Comparison of ENCODE assay signal across 2 cellular contexts in genomic region chr18:7117390-7118355, GRCh38.
TF ChIP-seq lines count a peak whose summit lies in the region.

A gene with protein sequence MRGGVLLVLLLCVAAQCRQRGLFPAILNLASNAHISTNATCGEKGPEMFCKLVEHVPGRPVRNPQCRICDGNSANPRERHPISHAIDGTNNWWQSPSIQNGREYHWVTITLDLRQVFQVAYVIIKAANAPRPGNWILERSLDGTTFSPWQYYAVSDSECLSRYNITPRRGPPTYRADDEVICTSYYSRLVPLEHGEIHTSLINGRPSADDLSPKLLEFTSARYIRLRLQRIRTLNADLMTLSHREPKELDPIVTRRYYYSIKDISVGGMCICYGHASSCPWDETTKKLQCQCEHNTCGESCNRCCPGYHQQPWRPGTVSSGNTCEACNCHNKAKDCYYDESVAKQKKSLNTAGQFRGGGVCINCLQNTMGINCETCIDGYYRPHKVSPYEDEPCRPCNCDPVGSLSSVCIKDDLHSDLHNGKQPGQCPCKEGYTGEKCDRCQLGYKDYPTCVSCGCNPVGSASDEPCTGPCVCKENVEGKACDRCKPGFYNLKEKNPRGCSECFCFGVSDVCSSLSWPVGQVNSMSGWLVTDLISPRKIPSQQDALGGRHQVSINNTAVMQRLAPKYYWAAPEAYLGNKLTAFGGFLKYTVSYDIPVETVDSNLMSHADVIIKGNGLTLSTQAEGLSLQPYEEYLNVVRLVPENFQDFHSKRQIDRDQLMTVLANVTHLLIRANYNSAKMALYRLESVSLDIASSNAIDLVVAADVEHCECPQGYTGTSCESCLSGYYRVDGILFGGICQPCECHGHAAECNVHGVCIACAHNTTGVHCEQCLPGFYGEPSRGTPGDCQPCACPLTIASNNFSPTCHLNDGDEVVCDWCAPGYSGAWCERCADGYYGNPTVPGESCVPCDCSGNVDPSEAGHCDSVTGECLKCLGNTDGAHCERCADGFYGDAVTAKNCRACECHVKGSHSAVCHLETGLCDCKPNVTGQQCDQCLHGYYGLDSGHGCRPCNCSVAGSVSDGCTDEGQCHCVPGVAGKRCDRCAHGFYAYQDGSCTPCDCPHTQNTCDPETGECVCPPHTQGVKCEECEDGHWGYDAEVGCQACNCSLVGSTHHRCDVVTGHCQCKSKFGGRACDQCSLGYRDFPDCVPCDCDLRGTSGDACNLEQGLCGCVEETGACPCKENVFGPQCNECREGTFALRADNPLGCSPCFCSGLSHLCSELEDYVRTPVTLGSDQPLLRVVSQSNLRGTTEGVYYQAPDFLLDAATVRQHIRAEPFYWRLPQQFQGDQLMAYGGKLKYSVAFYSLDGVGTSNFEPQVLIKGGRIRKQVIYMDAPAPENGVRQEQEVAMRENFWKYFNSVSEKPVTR (N-terminal part only) (minus strand): TSS chr18:7117797. CDS start chr18:7117720, 77 bp downstream.

TF ChIP-seq in A549, 52 proteins besides CTCF, POLR2A, EP300 and RAD21 (continued from another document):
- TF ChIP-seq, protein P1, sequence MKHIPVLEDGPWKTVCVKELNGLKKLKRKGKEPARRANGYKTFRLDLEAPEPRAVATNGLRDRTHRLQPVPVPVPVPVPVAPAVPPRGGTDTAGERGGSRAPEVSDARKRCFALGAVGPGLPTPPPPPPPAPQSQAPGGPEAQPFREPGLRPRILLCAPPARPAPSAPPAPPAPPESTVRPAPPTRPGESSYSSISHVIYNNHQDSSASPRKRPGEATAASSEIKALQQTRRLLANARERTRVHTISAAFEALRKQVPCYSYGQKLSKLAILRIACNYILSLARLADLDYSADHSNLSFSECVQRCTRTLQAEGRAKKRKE (CRISPR knock-in tag; IDR thresholded peaks at IDR 0.05; ENCODE audit: low read depth) = no peak
- TF ChIP-seq CHD4 (IDR thresholded peaks at IDR 0.05; ENCODE audit: borderline replicate concordance) = no peak
- TF ChIP-seq GATA3 (IDR thresholded peaks at IDR 0.05; ENCODE audit: borderline replicate concordance) = no peak
- TF ChIP-seq, protein P2, sequence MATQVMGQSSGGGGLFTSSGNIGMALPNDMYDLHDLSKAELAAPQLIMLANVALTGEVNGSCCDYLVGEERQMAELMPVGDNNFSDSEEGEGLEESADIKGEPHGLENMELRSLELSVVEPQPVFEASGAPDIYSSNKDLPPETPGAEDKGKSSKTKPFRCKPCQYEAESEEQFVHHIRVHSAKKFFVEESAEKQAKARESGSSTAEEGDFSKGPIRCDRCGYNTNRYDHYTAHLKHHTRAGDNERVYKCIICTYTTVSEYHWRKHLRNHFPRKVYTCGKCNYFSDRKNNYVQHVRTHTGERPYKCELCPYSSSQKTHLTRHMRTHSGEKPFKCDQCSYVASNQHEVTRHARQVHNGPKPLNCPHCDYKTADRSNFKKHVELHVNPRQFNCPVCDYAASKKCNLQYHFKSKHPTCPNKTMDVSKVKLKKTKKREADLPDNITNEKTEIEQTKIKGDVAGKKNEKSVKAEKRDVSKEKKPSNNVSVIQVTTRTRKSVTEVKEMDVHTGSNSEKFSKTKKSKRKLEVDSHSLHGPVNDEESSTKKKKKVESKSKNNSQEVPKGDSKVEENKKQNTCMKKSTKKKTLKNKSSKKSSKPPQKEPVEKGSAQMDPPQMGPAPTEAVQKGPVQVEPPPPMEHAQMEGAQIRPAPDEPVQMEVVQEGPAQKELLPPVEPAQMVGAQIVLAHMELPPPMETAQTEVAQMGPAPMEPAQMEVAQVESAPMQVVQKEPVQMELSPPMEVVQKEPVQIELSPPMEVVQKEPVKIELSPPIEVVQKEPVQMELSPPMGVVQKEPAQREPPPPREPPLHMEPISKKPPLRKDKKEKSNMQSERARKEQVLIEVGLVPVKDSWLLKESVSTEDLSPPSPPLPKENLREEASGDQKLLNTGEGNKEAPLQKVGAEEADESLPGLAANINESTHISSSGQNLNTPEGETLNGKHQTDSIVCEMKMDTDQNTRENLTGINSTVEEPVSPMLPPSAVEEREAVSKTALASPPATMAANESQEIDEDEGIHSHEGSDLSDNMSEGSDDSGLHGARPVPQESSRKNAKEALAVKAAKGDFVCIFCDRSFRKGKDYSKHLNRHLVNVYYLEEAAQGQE (IDR thresholded peaks at IDR 0.05) = no peak
- TF ChIP-seq HOXB5 (CRISPR knock-in tag; IDR thresholded peaks at IDR 0.05) = no peak

TF ChIP-seq in H1, 55 proteins besides CTCF, POLR2A, EP300 and RAD21 (continued from another document):
- TF ChIP-seq MAX (IDR thresholded peaks at IDR 0.05) (peak; percentile 45), SUZ12 (IDR thresholded peaks at IDR 0.05; ENCODE audit: low read length) (peak; percentile 36; the same call in 1 of the 2 replicates), TEAD4 (IDR thresholded peaks at IDR 0.05; ENCODE audit: low read depth, low read length) (0 out of 2 replicates have a peak, but pooled peaks have one; percentile 2), E2F6 (IDR thresholded peaks at IDR 0.05) (no peak), KDM4A (IDR thresholded peaks at IDR 0.05; ENCODE audit: low read depth, low read length, severe bottlenecking) (peak; percentile 85), TAF7 (optimal IDR thresholded peaks at IDR 0.05; ENCODE audit: borderline replicate concordance, low read depth, low read length) (peak; percentile 37), BACH1 (IDR thresholded peaks at IDR 0.05; ENCODE audit: low read length) (0 out of 2 replicates have a peak, but pooled peaks have one; percentile 11)
